ENCODE assay signal across 25 cellular contexts in the genomic region with DNA sequence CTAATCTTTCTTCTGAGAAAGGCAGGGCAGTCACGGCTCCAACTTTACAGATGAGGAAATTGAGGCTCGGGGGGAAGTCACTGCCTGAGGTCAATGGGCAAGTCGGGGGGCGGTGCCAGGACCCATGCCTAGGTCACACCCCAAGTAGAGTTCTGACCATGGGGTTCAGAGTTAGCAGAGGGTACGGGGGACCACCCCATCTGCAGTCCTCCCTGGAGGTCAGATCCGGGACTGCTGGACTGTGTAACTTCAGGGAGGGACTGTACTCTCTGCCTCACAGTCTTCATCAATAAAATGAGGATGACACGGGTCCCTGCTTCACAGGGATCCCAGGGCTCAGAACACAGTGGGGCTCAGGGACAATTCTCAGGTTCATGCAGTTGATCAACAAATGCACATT. TPM values are rescaled to one million over a fixed set of nuclear protein-coding genes. Genes with fewer than 3 reads are reported as not detected.
A peak's percentile ranks its signal among the peaks of the same experiment; 100 is the strongest.
DNase-seq lines count a peak whose midpoint lies in the region; ATAC-seq, FAIRE-seq and TF ChIP-seq lines count a peak whose summit lies in the region.
"Had no signal": no experiment of that assay in that cellular context is flagged by ENCODE, and none has a peak within 500 bp of the region (broad histone marks: within the 10 kb centered on the region; RNA-seq: fewer than 3 reads in every experiment).

No MANE protein-coding gene starts in this region.

- TF ChIP-seq EP300 in A549 (IDR thresholded peaks at IDR 0.05): no peak

- POLR2A ChIA-PET in A549 (lab: Yijun Ruan, JAX): no interaction called here

- no peak overlapping the region for H3K4me2 ChIP-seq in A549
- H3K4me2 ChIP-seq: BLaER1, GM23338 had no signal

- H3K27me3 Mint-ChIP-seq in stimulated activated memory B cell treated with anti-CD40 and anti-IgM and Interleukin-4, amounts not matched to agents 10 μg/mL and 1 μg/mL and 100 μg/mL, for 72 hours: no peaks in the 10 kb centered on the region
- H3K27me3 Mint-ChIP-seq: B cell; CD4-positive, CD25-positive, alpha-beta regulatory T cell had no signal

- CTCF ChIA-PET in A549 (lab: Yijun Ruan, JAX): interaction anchor here (0.6 to 1.3 kb wide), 3 partner anchors 9 to 53 kb away, joined by 3 to 4 read pairs (median 3); a partner anchor contains a TSS

- H3K36me3 Mint-ChIP-seq in stimulated activated memory B cell treated with anti-CD40 and anti-IgM and Interleukin-4, amounts not matched to agents 10 μg/mL and 1 μg/mL and 100 μg/mL, for 72 hours: no peaks in the 10 kb centered on the region
- H3K36me3 Mint-ChIP-seq: CD4-positive, CD25-positive, alpha-beta regulatory T cell; CD8-positive, alpha-beta T cell had no signal

- DNase-seq in A549 (ENCODE audit: low read depth in 1 of 2, low spot score in 1 of 2) (no peak), D341Med (ENCODE audit: low spot score) (peak; percentile 28)
- DNase-seq: Caco-2; CD4-positive, CD25-positive, alpha-beta regulatory T cell; CD8-positive, alpha-beta T cell; DMS 273 treated with DMSO at 0.1 percent for 48 hours; DMS79; EL; GDM1; HFFc6 had no signal

- peaks cover 9% of the 10 kb centered on the region for H3K4me1 Mint-ChIP-seq in stimulated activated memory B cell treated with anti-CD40 and anti-IgM and Interleukin-4, amounts not matched to agents 10 μg/mL and 1 μg/mL and 100 μg/mL, for 72 hours
- H3K4me1 Mint-ChIP-seq: GM23338 had no signal

- no peak for FAIRE-seq in A549 (lab: Jason Lieb, UNC)
- FAIRE-seq: D721Med, GM12878, GM19239 had no signal

- TF ChIP-seq POLR2A in A549 (IDR thresholded peaks at IDR 0.05; ENCODE audit: low read length): no peak

- H3K9me3 ChIP-seq in A549: no peaks in the 10 kb centered on the region
- H3K9me3 ChIP-seq: BLaER1, Caco-2, HAP-1 had no signal

- no peak overlapping the region for H3K27ac Mint-ChIP-seq in stimulated activated memory B cell treated with anti-CD40 and anti-IgM and Interleukin-4, amounts not matched to agents 10 μg/mL and 1 μg/mL and 100 μg/mL, for 72 hours
- H3K27ac Mint-ChIP-seq: B cell; CD4-positive, CD25-positive, alpha-beta regulatory T cell; CD8-positive, alpha-beta T cell; GM23338; HFFc6 had no signal

- WGBS in A549 (ENCODE audit: missing lambda C conversion rate): 43% methylated on average over 7 of the region's 7 CpGs

- no peak overlapping the region for H3K4me3 ChIP-seq in A549
- H3K4me3 ChIP-seq: BLaER1, GM12878, GM23338, HAP-1 had no signal

- no peak for TF ChIP-seq RAD21 in A549 (conservative IDR thresholded peaks at IDR 0.05 in 1 of 2, IDR thresholded peaks at IDR 0.05 in 1 of 2)

- TF ChIP-seq CTCF in A549 (IDR thresholded peaks at IDR 0.05): no peak

- no peak overlapping the region for H3K4me3 Mint-ChIP-seq in stimulated activated memory B cell treated with anti-CD40 and anti-IgM and Interleukin-4, amounts not matched to agents 10 μg/mL and 1 μg/mL and 100 μg/mL, for 72 hours
- H3K4me3 Mint-ChIP-seq: B cell; CD4-positive, CD25-positive, alpha-beta regulatory T cell; CD8-positive, alpha-beta T cell; GM23338; HFFc6 had no signal

- no peak overlapping the region for H3K27ac ChIP-seq in A549
- H3K27ac ChIP-seq: BLaER1, C4-2B had no signal

- H3K4me1 ChIP-seq in A549: no peaks in the 10 kb centered on the region
- H3K4me1 ChIP-seq: BLaER1, Caco-2 had no signal

- ATAC-seq in A549 (peak; percentile 44 to 58; a peak in 5 of 6 replicates), esophagus mucosa (peak; percentile 21), GM18511 (IDR thresholded peaks at IDR 0.05; ENCODE audit: unreplicated experiment) (no peak), HG03175 (IDR thresholded peaks at IDR 0.05; ENCODE audit: unreplicated experiment) (no peak)
- ATAC-seq in stimulated activated memory B cell treated with anti-CD40 and anti-IgM and Interleukin-4, amounts not matched to agents 10 μg/mL and 1 μg/mL and 100 μg/mL, for 72 hours: peak; percentile 54
- ATAC-seq: CD8-positive, alpha-beta T cell; GM12878; GM23338 had no signal

- H3K9me3 Mint-ChIP-seq in stimulated activated memory B cell treated with anti-CD40 and anti-IgM and Interleukin-4, amounts not matched to agents 10 μg/mL and 1 μg/mL and 100 μg/mL, for 72 hours: no peaks in the 10 kb centered on the region
- H3K9me3 Mint-ChIP-seq: CD4-positive, CD25-positive, alpha-beta regulatory T cell; CD8-positive, alpha-beta T cell; GM23338; HFFc6 had no signal

TF ChIP-seq in A549, 52 proteins besides CTCF, POLR2A, EP300 and RAD21:
- TF ChIP-seq, protein P1, sequence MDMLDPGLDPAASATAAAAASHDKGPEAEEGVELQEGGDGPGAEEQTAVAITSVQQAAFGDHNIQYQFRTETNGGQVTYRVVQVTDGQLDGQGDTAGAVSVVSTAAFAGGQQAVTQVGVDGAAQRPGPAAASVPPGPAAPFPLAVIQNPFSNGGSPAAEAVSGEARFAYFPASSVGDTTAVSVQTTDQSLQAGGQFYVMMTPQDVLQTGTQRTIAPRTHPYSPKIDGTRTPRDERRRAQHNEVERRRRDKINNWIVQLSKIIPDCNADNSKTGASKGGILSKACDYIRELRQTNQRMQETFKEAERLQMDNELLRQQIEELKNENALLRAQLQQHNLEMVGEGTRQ (IDR thresholded peaks at IDR 0.05): no peak
- TF ChIP-seq CHD2 (IDR thresholded peaks at IDR 0.05; ENCODE audit: low read length, partially characterized antibody) (no peak), FOSL2 (IDR thresholded peaks at IDR 0.05) (no peak), FOSL2 (CRISPR knock-in tag; IDR thresholded peaks at IDR 0.05) (no peak), POLR2AphosphoS2 (conservative IDR thresholded peaks at IDR 0.05; ENCODE audit: low read length) (no peak)
- TF ChIP-seq, protein P2, sequence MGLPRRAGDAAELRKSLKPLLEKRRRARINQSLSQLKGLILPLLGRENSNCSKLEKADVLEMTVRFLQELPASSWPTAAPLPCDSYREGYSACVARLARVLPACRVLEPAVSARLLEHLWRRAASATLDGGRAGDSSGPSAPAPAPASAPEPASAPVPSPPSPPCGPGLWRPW (IDR thresholded peaks at IDR 0.05): no peak
- TF ChIP-seq, protein P3, sequence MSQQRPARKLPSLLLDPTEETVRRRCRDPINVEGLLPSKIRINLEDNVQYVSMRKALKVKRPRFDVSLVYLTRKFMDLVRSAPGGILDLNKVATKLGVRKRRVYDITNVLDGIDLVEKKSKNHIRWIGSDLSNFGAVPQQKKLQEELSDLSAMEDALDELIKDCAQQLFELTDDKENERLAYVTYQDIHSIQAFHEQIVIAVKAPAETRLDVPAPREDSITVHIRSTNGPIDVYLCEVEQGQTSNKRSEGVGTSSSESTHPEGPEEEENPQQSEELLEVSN (IDR thresholded peaks at IDR 0.05; ENCODE audit: borderline replicate concordance, low read depth): no peak
- TF ChIP-seq, protein P4, sequence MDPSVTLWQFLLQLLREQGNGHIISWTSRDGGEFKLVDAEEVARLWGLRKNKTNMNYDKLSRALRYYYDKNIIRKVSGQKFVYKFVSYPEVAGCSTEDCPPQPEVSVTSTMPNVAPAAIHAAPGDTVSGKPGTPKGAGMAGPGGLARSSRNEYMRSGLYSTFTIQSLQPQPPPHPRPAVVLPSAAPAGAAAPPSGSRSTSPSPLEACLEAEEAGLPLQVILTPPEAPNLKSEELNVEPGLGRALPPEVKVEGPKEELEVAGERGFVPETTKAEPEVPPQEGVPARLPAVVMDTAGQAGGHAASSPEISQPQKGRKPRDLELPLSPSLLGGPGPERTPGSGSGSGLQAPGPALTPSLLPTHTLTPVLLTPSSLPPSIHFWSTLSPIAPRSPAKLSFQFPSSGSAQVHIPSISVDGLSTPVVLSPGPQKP (IDR thresholded peaks at IDR 0.05; ENCODE audit: low read depth, low read length): no peak

RNA-seq across cellular contexts. Expression of a gene that starts 7.7 kb away (rescaled TPM):
- polyA plus RNA-seq in A549 (2011; rRNA removed) (0.25 TPM in 2 replicates), A549 (2017; fragmentation: RNase III; extraction: RNeasy Plus Mini Kit Qiagen cat#74134 plus additional on column Dnase treatment) (0.06 to 0.20 TPM (median 0.13 TPM) in 3 replicates)
- polyA plus RNA-seq in A549 (2012; cell fraction: cytosol; rRNA removed): 0.08 and 0.09 TPM in 2 replicates
- polyA plus RNA-seq in A549 (2012; cell fraction: nucleus; rRNA removed): 0.29 and 0.44 TPM in 2 replicates
- 0.58 TPM in 2 replicates for polyA minus RNA-seq in A549 (2011; rRNA and poly(A)+ RNA removed)
- total RNA-seq in esophagus mucosa: not detected
- total RNA-seq: A172, H4, HFFc6 had no signal
- polyA plus RNA-seq: AG04450 had no signal

RNA-seq across cellular contexts. Expression of a gene that starts 19.8 kb away (rescaled TPM):
- polyA plus RNA-seq in A549 (2011; rRNA removed) (624 and 696 TPM in 2 replicates), A549 (2017; fragmentation: RNase III; extraction: RNeasy Plus Mini Kit Qiagen cat#74134 plus additional on column Dnase treatment) (1,807 to 1,898 TPM (median 1,812 TPM) in 3 replicates)
- polyA plus RNA-seq in A549 (2012; cell fraction: cytosol; rRNA removed): 1,715 and 1,844 TPM in 2 replicates
- polyA plus RNA-seq in A549 (2012; cell fraction: nucleus; rRNA removed): 964 and 1,082 TPM in 2 replicates
- polyA minus RNA-seq in A549 (2011; rRNA and poly(A)+ RNA removed): 268 and 275 TPM in 2 replicates
- 2,571 TPM for total RNA-seq in esophagus mucosa

RNA-seq across cellular contexts. Expression of a gene that starts 31.7 kb away (rescaled TPM):
- polyA plus RNA-seq in A549 (2011; rRNA removed) (0.89 and 1.2 TPM in 2 replicates), A549 (2017; fragmentation: RNase III; extraction: RNeasy Plus Mini Kit Qiagen cat#74134 plus additional on column Dnase treatment) (0.24 to 0.40 TPM (median 0.31 TPM) in 3 replicates)
- polyA plus RNA-seq in A549 (2012; cell fraction: cytosol; rRNA removed): 0.26 and 0.38 TPM in 2 replicates
- polyA plus RNA-seq in A549 (2012; cell fraction: nucleus; rRNA removed): 0.91 and 0.95 TPM in 2 replicates
- polyA minus RNA-seq in A549 (2011; rRNA and poly(A)+ RNA removed): 2.6 and 2.8 TPM in 2 replicates
- 2.0 TPM for total RNA-seq in esophagus mucosa
- total RNA-seq: Caco-2 had no signal

RNA-seq across cellular contexts. Expression of a gene that starts 53.3 kb away (rescaled TPM):
- 20.8 and 35.4 TPM in 2 replicates for polyA plus RNA-seq in A549 (2011; rRNA removed)
- 175 and 186 TPM in 2 replicates for polyA plus RNA-seq in A549 (2012; cell fraction: cytosol; rRNA removed)
- 127 and 154 TPM in 2 replicates for polyA plus RNA-seq in A549 (2012; cell fraction: nucleus; rRNA removed)
- polyA plus RNA-seq in A549 (2017; fragmentation: RNase III; extraction: RNeasy Plus Mini Kit Qiagen cat#74134 plus additional on column Dnase treatment): 113 to 123 TPM (median 116 TPM) in 3 replicates
- polyA minus RNA-seq in A549 (2011; rRNA and poly(A)+ RNA removed): 3.9 and 10.2 TPM in 2 replicates
- total RNA-seq in esophagus mucosa: 52.5 TPM

RNA-seq across cellular contexts. Expression of a gene that starts 58.1 kb away (rescaled TPM):
- polyA plus RNA-seq in A549 (2011; rRNA removed) (0.27 and 1.2 TPM in 2 replicates), A549 (2017; fragmentation: RNase III; extraction: RNeasy Plus Mini Kit Qiagen cat#74134 plus additional on column Dnase treatment) (0.25 to 0.32 TPM (median 0.28 TPM) in 3 replicates)
- polyA plus RNA-seq in A549 (2012; cell fraction: cytosol; rRNA removed): 0.13 and 0.49 TPM in 2 replicates
- polyA plus RNA-seq in A549 (2012; cell fraction: nucleus; rRNA removed): 0.58 TPM in 1 of 2 replicates, not detected in the other
- 1.5 TPM in 1 of 2 replicates, not detected in the other for polyA minus RNA-seq in A549 (2011; rRNA and poly(A)+ RNA removed)
- not detected for total RNA-seq in esophagus mucosa
- total RNA-seq: A172, Caco-2, GM23338, H4, HFFc6 had no signal
- polyA plus RNA-seq: AG04450 had no signal

Comparison
In these comparisons a context has a peak if more than half of its experiments do, and no peak if none do; other contexts are left out.
1. ATAC-seq: peak in A549 (2 of 2), esophagus mucosa (single experiment) and stimulated activated memory B cell treated with anti-CD40 and anti-IgM and Interleukin-4, amounts not matched to agents 10 μg/mL and 1 μg/mL and 100 μg/mL, for 72 hours (single experiment); none in GM18511 (single experiment) and HG03175 (single experiment).